Comparison of ENCODE assay signal across 31 cellular contexts in genomic region chr6:63154535-63154934, GRCh38. TPM values are rescaled to one million over a fixed set of nuclear protein-coding genes. Genes with fewer than 3 reads are reported as not detected.
"Had no signal": no experiment of that assay in that cellular context is flagged by ENCODE, and none has a peak within 500 bp of the region (broad histone marks: within the 10 kb centered on the region; RNA-seq: fewer than 3 reads in every experiment).

No MANE protein-coding gene starts in this region.

- H3K36me3 Mint-ChIP-seq: stimulated activated effector memory CD8-positive, alpha-beta T cell treated with anti-CD3 and anti-CD28 coated beads, Interleukin-12 subunit alpha, Interleukin-12 subunit beta, amount 100 ng/mL, for 72 hours; stimulated activated memory B cell treated with anti-CD40 and anti-IgM and Interleukin-4, amounts not matched to agents 10 μg/mL and 1 μg/mL and 100 μg/mL, for 72 hours; stimulated activated naive B cell treated with anti-CD40 and anti-IgM and Interleukin-4, amounts not matched to agents 10 μg/mL and 1 μg/mL and 100 μg/mL, for 72 hours; type B pancreatic cell had no signal

- H3K9me3 Mint-ChIP-seq: stimulated activated memory B cell treated with anti-CD40 and anti-IgM and Interleukin-4, amounts not matched to agents 10 μg/mL and 1 μg/mL and 100 μg/mL, for 72 hours; stimulated activated naive B cell treated with anti-CD40 and anti-IgM and Interleukin-4, amounts not matched to agents 10 μg/mL and 1 μg/mL and 100 μg/mL, for 72 hours; stimulated activated naive CD8-positive, alpha-beta T cell treated with anti-CD3 and anti-CD28 coated beads, Interleukin-15, Interleukin-2, amounts not matched to agents 100 ng/mL and 50 ng/mL, for 24 hours; type B pancreatic cell had no signal

- H3K27ac Mint-ChIP-seq: stimulated activated effector memory CD8-positive, alpha-beta T cell treated with anti-CD3 and anti-CD28 coated beads, Interleukin-12 subunit alpha, Interleukin-12 subunit beta, amount 100 ng/mL, for 72 hours; stimulated activated memory B cell treated with anti-CD40 and anti-IgM and Interleukin-4, amounts not matched to agents 10 μg/mL and 1 μg/mL and 100 μg/mL, for 72 hours; stimulated activated naive B cell treated with anti-CD40 and anti-IgM and Interleukin-4, amounts not matched to agents 10 μg/mL and 1 μg/mL and 100 μg/mL, for 72 hours; stimulated activated naive CD8-positive, alpha-beta T cell treated with anti-CD3 and anti-CD28 coated beads, Interleukin-15, amount 100 ng/mL, for 72 hours; stimulated activated naive CD8-positive, alpha-beta T cell treated with anti-CD3 and anti-CD28 coated beads, Interleukin-15, Interleukin-2, amounts not matched to agents 100 ng/mL and 50 ng/mL, for 24 hours; type B pancreatic cell had no signal

- H3K4me3 ChIP-seq: stomach, suprapubic skin, testis, thoracic aorta, thyroid gland, tibial artery, tibial nerve, transverse colon, upper lobe of left lung, upper lobe of right lung, uterus, vagina had no signal

- H3K27me3 Mint-ChIP-seq: stimulated activated memory B cell treated with anti-CD40 and anti-IgM and Interleukin-4, amounts not matched to agents 10 μg/mL and 1 μg/mL and 100 μg/mL, for 72 hours; stimulated activated naive B cell treated with anti-CD40 and anti-IgM and Interleukin-4, amounts not matched to agents 10 μg/mL and 1 μg/mL and 100 μg/mL, for 72 hours; stimulated activated naive CD8-positive, alpha-beta T cell treated with anti-CD3 and anti-CD28 coated beads, Interleukin-15, amount 100 ng/mL, for 72 hours; stimulated activated naive CD8-positive, alpha-beta T cell treated with anti-CD3 and anti-CD28 coated beads, Interleukin-15, Interleukin-2, amounts not matched to agents 100 ng/mL and 50 ng/mL, for 24 hours; type B pancreatic cell had no signal

- H3K4me1 ChIP-seq: stomach, suprapubic skin, testis, thyroid gland, tibial artery, tibial nerve, transverse colon, upper lobe of left lung, upper lobe of right lung, uterus, vagina had no signal

- H3K9me3 ChIP-seq: stomach, suprapubic skin, testis, thoracic aorta, thyroid gland, tibial artery, tibial nerve, transverse colon, upper lobe of left lung, upper lobe of right lung, uterus, vagina had no signal

- H3K27me3 ChIP-seq: stomach, suprapubic skin, testis, thyroid gland, tibial artery, tibial nerve, transverse colon, upper lobe of left lung, upper lobe of right lung, uterus, vagina had no signal

- FAIRE-seq: urothelium cell line had no signal

- H3K36me3 ChIP-seq: stomach, suprapubic skin, thoracic aorta, thyroid gland, tibial artery, tibial nerve, transverse colon, upper lobe of left lung, upper lobe of right lung, uterus, vagina had no signal

- DNase-seq: stimulated activated CD4-positive, alpha-beta T cell treated with anti-CD3 and anti-CD28 coated beads, Interleukin-2, amount 100 ng/mL, for 48 hours; stimulated activated CD4-positive, alpha-beta T cell treated with anti-CD3 and anti-CD28 coated beads, Interleukin-4, amount 100 ng/mL, for 1 hour; stimulated activated CD4-positive, alpha-beta T cell treated with anti-CD3 and anti-CD28 coated beads, Interleukin-4, amount 100 ng/mL, for 24 hours; stimulated activated CD4-positive, alpha-beta T cell treated with anti-CD3 and anti-CD28 coated beads, Interleukin-4, amount 100 ng/mL, for 4 hours; stimulated activated CD8-positive, alpha-beta memory T cell treated with anti-CD3 and anti-CD28 coated beads, Interleukin-4, amount 100 ng/mL, for 48 hours; stimulated activated naive B cell treated with anti-CD40 and anti-IgM and Interleukin-4, amounts not matched to agents 10 μg/mL and 1 μg/mL and 100 μg/mL, for 72 hours; stimulated activated naive CD4-positive, alpha-beta T cell; stimulated activated naive CD4-positive, alpha-beta T cell treated with Interleukin-2 at 50 U/mL for 16 hours; stimulated activated naive CD8-positive, alpha-beta T cell treated with anti-CD3 and anti-CD28 coated beads, Interleukin-15, amount 100 ng/mL, for 72 hours; stimulated activated naive CD8-positive, alpha-beta T cell treated with anti-CD3 and anti-CD28 coated beads, Interleukin-15, Interleukin-2, amounts not matched to agents 100 U/mL and 50 U/mL, for 24 hours; stomach; substantia nigra; testis; thyroid gland; tibial artery; transverse colon; trophoblast cell; upper lobe of left lung; upper lobe of right lung; uterus had no signal

- H3K27ac ChIP-seq: stomach, suprapubic skin, testis, thoracic aorta, thyroid gland, tibial artery, tibial nerve, transverse colon, upper lobe of left lung, upper lobe of right lung, uterus, vagina had no signal

- H3K4me1 Mint-ChIP-seq: stimulated activated effector memory CD8-positive, alpha-beta T cell treated with anti-CD3 and anti-CD28 coated beads, Interleukin-12 subunit alpha, Interleukin-12 subunit beta, amount 100 ng/mL, for 72 hours; stimulated activated memory B cell treated with anti-CD40 and anti-IgM and Interleukin-4, amounts not matched to agents 10 μg/mL and 1 μg/mL and 100 μg/mL, for 72 hours; stimulated activated naive B cell treated with anti-CD40 and anti-IgM and Interleukin-4, amounts not matched to agents 10 μg/mL and 1 μg/mL and 100 μg/mL, for 72 hours; stimulated activated naive CD8-positive, alpha-beta T cell treated with anti-CD3 and anti-CD28 coated beads, Interleukin-15, amount 100 ng/mL, for 72 hours had no signal

- H3K4me3 Mint-ChIP-seq: stimulated activated effector memory CD8-positive, alpha-beta T cell treated with anti-CD3 and anti-CD28 coated beads, Interleukin-12 subunit alpha, Interleukin-12 subunit beta, amount 100 ng/mL, for 72 hours; stimulated activated memory B cell treated with anti-CD40 and anti-IgM and Interleukin-4, amounts not matched to agents 10 μg/mL and 1 μg/mL and 100 μg/mL, for 72 hours; stimulated activated naive B cell treated with anti-CD40 and anti-IgM and Interleukin-4, amounts not matched to agents 10 μg/mL and 1 μg/mL and 100 μg/mL, for 72 hours; stimulated activated naive CD8-positive, alpha-beta T cell treated with anti-CD3 and anti-CD28 coated beads, Interleukin-15, amount 100 ng/mL, for 72 hours; stimulated activated naive CD8-positive, alpha-beta T cell treated with anti-CD3 and anti-CD28 coated beads, Interleukin-15, Interleukin-2, amounts not matched to agents 100 ng/mL and 50 ng/mL, for 24 hours; type B pancreatic cell had no signal

- ATAC-seq: stimulated activated effector memory CD8-positive, alpha-beta T cell treated with anti-CD3 and anti-CD28 coated beads, Interleukin-12 subunit alpha, Interleukin-12 subunit beta, amount 100 ng/mL, for 72 hours; stimulated activated memory B cell treated with anti-CD40 and anti-IgM and Interleukin-4, amounts not matched to agents 10 μg/mL and 1 μg/mL and 100 μg/mL, for 72 hours; stimulated activated naive B cell treated with anti-CD40 and anti-IgM and Interleukin-4, amounts not matched to agents 10 μg/mL and 1 μg/mL and 100 μg/mL, for 72 hours; stimulated activated naive CD8-positive, alpha-beta T cell treated with anti-CD3 and anti-CD28 coated beads, Interleukin-15, amount 100 ng/mL, for 72 hours; stimulated activated naive CD8-positive, alpha-beta T cell treated with anti-CD3 and anti-CD28 coated beads, Interleukin-15, Interleukin-2, amounts not matched to agents 100 U/mL and 50 U/mL, for 24 hours; upper lobe of right lung had no signal

RNA-seq across cellular contexts. Expression of gene FKBP1C, which starts 56.7 kb away (rescaled TPM):
- total RNA-seq: temporal lobe, thoracic aorta, ureter, vagina had no signal
